1 cellular context compared by ENCODE assay signal in the genomic region with DNA sequence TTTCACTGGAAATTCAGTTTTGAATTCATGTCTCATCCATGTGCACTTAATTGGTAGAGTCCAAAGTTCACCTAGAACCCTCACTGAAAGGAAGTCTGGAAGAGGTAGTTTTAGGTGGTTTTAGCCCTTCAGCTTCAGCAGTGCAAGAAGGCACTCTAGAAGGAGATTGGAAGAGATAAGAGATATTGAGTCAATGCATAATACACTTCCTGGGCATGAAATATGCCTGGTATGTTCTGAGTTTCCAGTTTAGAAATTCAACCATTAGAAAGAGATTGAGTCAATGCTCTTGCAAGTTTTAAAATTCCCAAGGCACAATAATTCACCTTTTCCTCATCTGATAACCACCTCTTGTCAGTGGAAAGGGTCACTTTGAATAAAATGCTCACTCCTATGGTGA.
TF ChIP-seq lines count a peak whose summit lies in the region.

No MANE protein-coding gene starts in this region.

TF ChIP-seq in SK-N-SH, 30 proteins besides CTCF, POLR2A, EP300 and RAD21 (continued from another document):
- TF ChIP-seq TEAD4 (IDR thresholded peaks at IDR 0.05; ENCODE audit: borderline replicate concordance, insufficient read depth) (peak; percentile 87), MXI1 (IDR thresholded peaks at IDR 0.05; ENCODE audit: low read depth, low read length) (no peak), REST (IDR thresholded peaks at IDR 0.05; ENCODE audit: low read depth, low read length) (no peak), MEF2A (IDR thresholded peaks at IDR 0.05; ENCODE audit: borderline replicate concordance, low read depth) (no peak), GATA2 (CRISPR knock-in tag; IDR thresholded peaks at IDR 0.05) (no peak), POLR2AphosphoS5 (IDR thresholded peaks at IDR 0.05; ENCODE audit: low read depth, low read length) (no peak), USF2 (IDR thresholded peaks at IDR 0.05; ENCODE audit: borderline replicate concordance, low read depth, low read length) (no peak), NRF1 (IDR thresholded peaks at IDR 0.05; ENCODE audit: low read depth, low read length) (no peak), YY1 (IDR thresholded peaks at IDR 0.05; ENCODE audit: low read depth) (no peak), ELF1 (IDR thresholded peaks at IDR 0.05) (0 out of 2 replicates have a peak, but pooled peaks have one; percentile 16)
- TF ChIP-seq, protein P1, sequence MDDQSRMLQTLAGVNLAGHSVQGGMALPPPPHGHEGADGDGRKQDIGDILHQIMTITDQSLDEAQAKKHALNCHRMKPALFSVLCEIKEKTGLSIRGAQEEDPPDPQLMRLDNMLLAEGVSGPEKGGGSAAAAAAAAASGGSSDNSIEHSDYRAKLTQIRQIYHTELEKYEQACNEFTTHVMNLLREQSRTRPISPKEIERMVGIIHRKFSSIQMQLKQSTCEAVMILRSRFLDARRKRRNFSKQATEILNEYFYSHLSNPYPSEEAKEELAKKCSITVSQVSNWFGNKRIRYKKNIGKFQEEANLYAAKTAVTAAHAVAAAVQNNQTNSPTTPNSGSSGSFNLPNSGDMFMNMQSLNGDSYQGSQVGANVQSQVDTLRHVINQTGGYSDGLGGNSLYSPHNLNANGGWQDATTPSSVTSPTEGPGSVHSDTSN (IDR thresholded peaks at IDR 0.05), result peak; percentile 68
TF ChIP-seq in SK-N-SH: peak in this region for 10.
